Comparison of ENCODE assay signal across 24 cellular contexts in the genomic region with DNA sequence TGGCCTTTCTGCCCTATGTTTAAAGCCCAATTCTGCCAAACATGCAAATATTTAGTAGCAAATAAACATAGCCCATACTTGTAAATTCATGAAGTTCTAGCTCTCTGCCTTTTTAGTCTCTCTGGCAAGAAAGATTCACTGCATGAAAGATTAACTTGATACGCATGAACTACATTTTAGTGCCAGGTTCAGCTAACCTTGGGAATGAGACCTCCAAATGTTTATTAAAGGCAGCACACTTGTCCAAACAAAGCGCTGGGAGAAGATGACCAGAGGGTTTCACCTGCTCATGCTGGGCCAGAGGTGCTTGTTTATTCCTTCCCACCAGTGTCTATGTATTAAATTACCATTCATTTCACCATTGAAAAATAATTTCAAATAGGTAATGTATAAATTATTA. TPM values are rescaled to one million over a fixed set of nuclear protein-coding genes. Genes with fewer than 3 reads are reported as not detected.
"Had no signal": no experiment of that assay in that cellular context is flagged by ENCODE, and none has a peak within 500 bp of the region (broad histone marks: within the 10 kb centered on the region; RNA-seq: fewer than 3 reads in every experiment).

No MANE protein-coding gene starts in this region.

- H3K27ac Mint-ChIP-seq: immature natural killer cell; mesothelial cell of epicardium; naive B cell; stimulated activated memory B cell treated with anti-CD40 and anti-IgM and Interleukin-4, amounts not matched to agents 10 μg/mL and 1 μg/mL and 100 μg/mL, for 72 hours had no signal

- DNase-seq: cortex of kidney; effector CD4-positive, alpha-beta T cell; hypothalamus; immature natural killer cell; islet precursor cell; kidney glomerular epithelial cell; left colon; mesenchymal stem cell; mucosa of descending colon; naive B cell; occipital lobe; ovary; psoas muscle; right cardiac atrium; spleen; stimulated activated CD4-positive, alpha-beta T cell treated with anti-CD3 and anti-CD28 coated beads, Interleukin-4, amount 100 ng/mL, for 4 hours; stimulated activated naive CD8-positive, alpha-beta T cell treated with anti-CD3 and anti-CD28 coated beads, Interleukin-15, Interleukin-2, amounts not matched to agents 100 U/mL and 50 U/mL, for 24 hours; substantia nigra; testis; upper lobe of left lung had no signal

- H3K36me3 Mint-ChIP-seq: immature natural killer cell; naive B cell; stimulated activated memory B cell treated with anti-CD40 and anti-IgM and Interleukin-4, amounts not matched to agents 10 μg/mL and 1 μg/mL and 100 μg/mL, for 72 hours had no signal

- ATAC-seq: left colon; mucosa of descending colon; psoas muscle; right cardiac atrium; stimulated activated memory B cell treated with anti-CD40 and anti-IgM and Interleukin-4, amounts not matched to agents 10 μg/mL and 1 μg/mL and 100 μg/mL, for 72 hours; stimulated activated naive CD8-positive, alpha-beta T cell treated with anti-CD3 and anti-CD28 coated beads, Interleukin-15, Interleukin-2, amounts not matched to agents 100 U/mL and 50 U/mL, for 24 hours had no signal

- H3K9me3 Mint-ChIP-seq: stimulated activated memory B cell treated with anti-CD40 and anti-IgM and Interleukin-4, amounts not matched to agents 10 μg/mL and 1 μg/mL and 100 μg/mL, for 72 hours had no signal

- H3K4me3 Mint-ChIP-seq: immature natural killer cell; mesothelial cell of epicardium; naive B cell; stimulated activated memory B cell treated with anti-CD40 and anti-IgM and Interleukin-4, amounts not matched to agents 10 μg/mL and 1 μg/mL and 100 μg/mL, for 72 hours had no signal

- H3K4me1 Mint-ChIP-seq: immature natural killer cell; mesothelial cell of epicardium; naive B cell; stimulated activated memory B cell treated with anti-CD40 and anti-IgM and Interleukin-4, amounts not matched to agents 10 μg/mL and 1 μg/mL and 100 μg/mL, for 72 hours had no signal

- H3K27me3 Mint-ChIP-seq: naive B cell; stimulated activated memory B cell treated with anti-CD40 and anti-IgM and Interleukin-4, amounts not matched to agents 10 μg/mL and 1 μg/mL and 100 μg/mL, for 72 hours had no signal

RNA-seq across cellular contexts. Expression of gene IL1RAPL1, which starts 44.5 kb away (rescaled TPM):
- total RNA-seq: lung microvascular endothelial cell had no signal
- polyA plus RNA-seq: immature natural killer cell, neural cell had no signal
